Comparison of ENCODE assay signal across 10 cellular contexts in the genomic region with DNA sequence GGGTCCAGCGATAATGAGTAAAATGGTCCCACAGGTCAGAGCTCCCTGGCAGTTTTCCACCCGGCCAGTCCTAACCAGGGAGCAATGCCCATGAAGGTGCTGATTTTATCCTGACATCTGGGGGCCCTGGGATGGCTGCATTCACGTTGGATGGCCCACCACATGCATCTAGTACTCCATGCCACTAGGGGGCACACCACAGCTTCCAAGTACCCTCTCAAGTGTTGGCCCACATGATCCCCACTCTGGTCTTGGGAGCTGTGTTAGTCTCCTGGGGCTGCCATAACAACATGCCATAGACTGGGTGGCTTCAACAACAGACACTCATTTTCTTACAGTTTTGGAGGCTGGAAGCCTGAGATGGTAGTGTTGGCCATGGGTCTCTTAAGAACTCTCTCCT.
A peak's percentile ranks its signal among the peaks of the same experiment; 100 is the strongest.
DNase-seq lines count a peak whose midpoint lies in the region; ATAC-seq and TF ChIP-seq lines count a peak whose summit lies in the region.
"Had no signal": no experiment of that assay in that cellular context is flagged by ENCODE, and none has a peak within 500 bp of the region (broad histone marks: within the 10 kb centered on the region; RNA-seq: fewer than 3 reads in every experiment).

No MANE protein-coding gene starts in this region.

- no peak overlapping the region for H3K4me3 ChIP-seq in neural cell (ENCODE audit: low read length)

- TF ChIP-seq EP300 in neural cell (conservative IDR thresholded peaks at IDR 0.05; ENCODE audit: poor library complexity, severe bottlenecking) = no peak

- no peak overlapping the region for H2AFZ ChIP-seq in neural cell (ENCODE audit: low read depth, low read length)

- no peaks in the 10 kb centered on the region for H3F3A ChIP-seq in neural cell (ENCODE audit: insufficient read depth, low read length, poor library complexity, severe bottlenecking)

- H3K27me3 Mint-ChIP-seq in activated T-cell treated with anti-CD3 and anti-CD28 coated beads, Interleukin-2, amount 50 U/mL, for 4 hours (ENCODE audit: low read depth) = no peaks in the 10 kb centered on the region

- TF ChIP-seq CTCF in neural cell (IDR thresholded peaks at IDR 0.05; ENCODE audit: poor library complexity, severe bottlenecking) = peak; percentile 34

- H3K9me3 ChIP-seq in neural cell (ENCODE audit: low read length) = no peaks in the 10 kb centered on the region

- H3K36me3 Mint-ChIP-seq in activated T-cell treated with anti-CD3 and anti-CD28 coated beads, Interleukin-2, amount 50 U/mL, for 4 hours (ENCODE audit: insufficient read depth) = no peaks in the 10 kb centered on the region

- no peaks in the 10 kb centered on the region for H3K9me2 ChIP-seq in neural cell (ENCODE audit: insufficient read depth, low read length)

- no peaks in the 10 kb centered on the region for H3K9me3 Mint-ChIP-seq in activated T-cell treated with anti-CD3 and anti-CD28 coated beads, Interleukin-2, amount 50 U/mL, for 4 hours

- peaks cover 14% of the 10 kb centered on the region for H3K79me2 ChIP-seq in neural cell (replicated peaks; ENCODE audit: insufficient read depth, low read length)

- H3K27me3 ChIP-seq in neural cell (ENCODE audit: insufficient read depth, low read depth, low read length) = no peaks in the 10 kb centered on the region

- no peak overlapping the region for H3K27ac ChIP-seq in neural cell (ENCODE audit: low read length)

- in situ Hi-C loops in KBM-7 (cut with MboI; ENCODE audit: low pct_unique_long_range_greater_than_20kb, low sequenced_read_pairs) = loop anchor here (25.0 kb wide), 1 partner anchor 767 kb away; no protein-coding TSS in a partner anchor

- H4K20me1 ChIP-seq in neural cell (ENCODE audit: insufficient read depth) = no peaks in the 10 kb centered on the region

- no peak overlapping the region for H3K9ac ChIP-seq in neural cell (ENCODE audit: low read length)

- no peak for ATAC-seq in activated T-cell treated with anti-CD3 and anti-CD28 coated beads, Interleukin-2, amount 50 U/mL, for 4 hours
- ATAC-seq in left colon = no peak
- ATAC-seq in sciatic nerve = no peak

- peaks cover 24% of the 10 kb centered on the region for H3K4me1 Mint-ChIP-seq in activated T-cell treated with anti-CD3 and anti-CD28 coated beads, Interleukin-2, amount 50 U/mL, for 4 hours (ENCODE audit: low read depth)

- no peaks in the 10 kb centered on the region for H3K36me3 ChIP-seq in neural cell (ENCODE audit: insufficient read depth, low read length)

- no peak for TF ChIP-seq RAD21 in neural cell (conservative IDR thresholded peaks at IDR 0.05)

- no peak overlapping the region for H3K4me3 Mint-ChIP-seq in activated T-cell treated with anti-CD3 and anti-CD28 coated beads, Interleukin-2, amount 50 U/mL, for 4 hours

- intact Hi-C loops in left colon (cut with DNase I, micrococcal nuclease) (no loop called here), sciatic nerve (cut with DNase I) (loop anchor here (5.0 to 10.0 kb wide), 2 partner anchors 224 to 777 kb away; a partner anchor contains a TSS)

- DNase-seq in DMS 273 (lab: John Stamatoyannopoulos, UW; ENCODE audit: unreplicated experiment) (peak; percentile 50), DMS 273 treated with DMSO at 0.1 percent for 48 hours (lab: John Stamatoyannopoulos, UW) (no peak), KBM-7 (peak; percentile 35), DMS79 treated with DMSO at 0.1 percent for 48 hours (lab: John Stamatoyannopoulos, UW) (no peak), left colon (no peak), sciatic nerve (ENCODE audit: low spot score) (no peak)
- peak; percentile 18 for DNase-seq in activated T-cell treated with anti-CD3 and anti-CD28 coated beads, Interleukin-2, amount 50 U/mL, for 4 hours
- DNase-seq: 8988T, GOT3 had no signal

- no peak overlapping the region for H3K4me2 ChIP-seq in neural cell (ENCODE audit: low read length)

TF ChIP-seq in neural cell, 6 proteins besides CTCF, POLR2A, EP300 and RAD21:
- TF ChIP-seq EZH2 (IDR thresholded peaks at IDR 0.05; ENCODE audit: borderline replicate concordance, insufficient read depth, low read length, poor library complexity, severe bottlenecking) (no peak), MXI1 (conservative IDR thresholded peaks at IDR 0.05; ENCODE audit: poor library complexity, severe bottlenecking) (no peak), TAF1 (IDR thresholded peaks at IDR 0.05; ENCODE audit: low read depth) (no peak), SMC3 (conservative IDR thresholded peaks at IDR 0.05; ENCODE audit: poor library complexity) (no peak), POLR2AphosphoS5 (IDR thresholded peaks at IDR 0.05) (no peak)
- TF ChIP-seq, protein P1, sequence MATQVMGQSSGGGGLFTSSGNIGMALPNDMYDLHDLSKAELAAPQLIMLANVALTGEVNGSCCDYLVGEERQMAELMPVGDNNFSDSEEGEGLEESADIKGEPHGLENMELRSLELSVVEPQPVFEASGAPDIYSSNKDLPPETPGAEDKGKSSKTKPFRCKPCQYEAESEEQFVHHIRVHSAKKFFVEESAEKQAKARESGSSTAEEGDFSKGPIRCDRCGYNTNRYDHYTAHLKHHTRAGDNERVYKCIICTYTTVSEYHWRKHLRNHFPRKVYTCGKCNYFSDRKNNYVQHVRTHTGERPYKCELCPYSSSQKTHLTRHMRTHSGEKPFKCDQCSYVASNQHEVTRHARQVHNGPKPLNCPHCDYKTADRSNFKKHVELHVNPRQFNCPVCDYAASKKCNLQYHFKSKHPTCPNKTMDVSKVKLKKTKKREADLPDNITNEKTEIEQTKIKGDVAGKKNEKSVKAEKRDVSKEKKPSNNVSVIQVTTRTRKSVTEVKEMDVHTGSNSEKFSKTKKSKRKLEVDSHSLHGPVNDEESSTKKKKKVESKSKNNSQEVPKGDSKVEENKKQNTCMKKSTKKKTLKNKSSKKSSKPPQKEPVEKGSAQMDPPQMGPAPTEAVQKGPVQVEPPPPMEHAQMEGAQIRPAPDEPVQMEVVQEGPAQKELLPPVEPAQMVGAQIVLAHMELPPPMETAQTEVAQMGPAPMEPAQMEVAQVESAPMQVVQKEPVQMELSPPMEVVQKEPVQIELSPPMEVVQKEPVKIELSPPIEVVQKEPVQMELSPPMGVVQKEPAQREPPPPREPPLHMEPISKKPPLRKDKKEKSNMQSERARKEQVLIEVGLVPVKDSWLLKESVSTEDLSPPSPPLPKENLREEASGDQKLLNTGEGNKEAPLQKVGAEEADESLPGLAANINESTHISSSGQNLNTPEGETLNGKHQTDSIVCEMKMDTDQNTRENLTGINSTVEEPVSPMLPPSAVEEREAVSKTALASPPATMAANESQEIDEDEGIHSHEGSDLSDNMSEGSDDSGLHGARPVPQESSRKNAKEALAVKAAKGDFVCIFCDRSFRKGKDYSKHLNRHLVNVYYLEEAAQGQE (IDR thresholded peaks at IDR 0.05; ENCODE audit: borderline replicate concordance) = no peak

Comparison
In these comparisons a context has a peak if more than half of its experiments do, and no peak if none do; other contexts are left out.
1. DNase-seq: peak in DMS 273 (single experiment), KBM-7 (single experiment) and activated T-cell treated with anti-CD3 and anti-CD28 coated beads, Interleukin-2, amount 50 U/mL, for 4 hours (single experiment); none in DMS 273 treated with DMSO at 0.1 percent for 48 hours (single experiment), DMS79 treated with DMSO at 0.1 percent for 48 hours (single experiment), left colon (0 of 2) and sciatic nerve (single experiment).